Comparison of ENCODE assay signal across 9 cellular contexts in genomic region chr22:39146256-39147101, GRCh38. TPM values are rescaled to one million over a fixed set of nuclear protein-coding genes. Genes with fewer than 3 reads are reported as not detected.
DNase-seq lines count a peak whose midpoint lies in the region; ATAC-seq, FAIRE-seq and TF ChIP-seq lines count a peak whose summit lies in the region.
"Had no signal": no experiment of that assay in that cellular context is flagged by ENCODE, and none has a peak within 500 bp of the region (broad histone marks: within the 10 kb centered on the region; RNA-seq: fewer than 3 reads in every experiment).

No MANE protein-coding gene starts in this region.

- H3K4me3 ChIP-seq in A549 (peak overlapping the region; percentile 95), Karpas-422 (ENCODE audit: low read length) (peak overlapping the region; percentile 73; the same call in 1 of the 2 replicates), duodenal mucosa (ENCODE audit: low read depth in 1 of 2, low read length in 2 of 2) (peak overlapping the region; percentile 66 to 67)

- peaks cover 6% of the 10 kb centered on the region; the same call in 1 of the 2 replicates for H4K20me1 ChIP-seq in Karpas-422 (ENCODE audit: insufficient read depth, low read depth, low read length)

- H2AFZ ChIP-seq in Karpas-422 (ENCODE audit: low read length), result peak overlapping the region; percentile 88; the same call in 1 of the 2 replicates

- DNase-seq in A549 (ENCODE audit: low read depth in 1 of 2, low spot score in 1 of 2) (no peak), Karpas-422 (no peak), NCI-H524 treated with DMSO at 0.1 percent for 48 hours (lab: John Stamatoyannopoulos, UW) (no peak), NCI-H1105 (lab: John Stamatoyannopoulos, UW) (no peak), NCI-H748 treated with DMSO at 0.1 percent for 48 hours (lab: John Stamatoyannopoulos, UW) (no peak)
- DNase-seq in effector CD4-positive, alpha-beta T cell, result no peak
- DNase-seq: GF-D8 had no signal

- peak overlapping the region; percentile 80 to 88 (median 83) for H3K4me3 Mint-ChIP-seq in nephron

- TF ChIP-seq RAD21 in A549 (conservative IDR thresholded peaks at IDR 0.05 in 1 of 2, IDR thresholded peaks at IDR 0.05 in 1 of 2), result no peak

- no peak for TF ChIP-seq POLR2A in A549 (IDR thresholded peaks at IDR 0.05; ENCODE audit: low read length)

- no peak for TF ChIP-seq CTCF in A549 (IDR thresholded peaks at IDR 0.05)
- no peak for TF ChIP-seq CTCF in nephron (IDR thresholded peaks at IDR 0.05; ENCODE audit: unreplicated experiment in 3 of 3)

- H3K27ac Mint-ChIP-seq in nephron, result peak overlapping the region in 2 of 3 experiments; percentile 68 to 70

- H3K4me1 Mint-ChIP-seq in nephron, result peaks cover 6% of the 10 kb centered on the region

- no peaks in the 10 kb centered on the region for H3K36me3 Mint-ChIP-seq in nephron (ENCODE audit: low read depth)

- TF ChIP-seq EP300 in A549 (IDR thresholded peaks at IDR 0.05), result no peak

- H3K9me3 Mint-ChIP-seq in nephron, result no peaks in the 10 kb centered on the region

- H3K4me2 ChIP-seq in A549 (peak overlapping the region; percentile 99), Karpas-422 (ENCODE audit: low read depth, low read length, poor library complexity, severe bottlenecking) (peak overlapping the region; percentile 87)

- POLR2A ChIA-PET in A549 (lab: Yijun Ruan, JAX), result no interaction called here

- H3K27me3 Mint-ChIP-seq in nephron (ENCODE audit: low read depth), result peaks cover 11% of the 10 kb centered on the region

- CTCF ChIA-PET in A549 (lab: Yijun Ruan, JAX), result interaction anchor here (1.2 kb wide), 1 partner anchor 165 kb away, joined by 3 read pairs; no protein-coding TSS in a partner anchor

- FAIRE-seq in A549 (lab: Jason Lieb, UNC), result no peak

- ATAC-seq in A549, result no peak

- H3K9ac ChIP-seq in Karpas-422 (ENCODE audit: low read length) (peak overlapping the region; percentile 67), duodenal mucosa (ENCODE audit: low read depth in 1 of 2, low read length in 2 of 2) (peak overlapping the region; percentile 70 to 77)

- H3K9me2 ChIP-seq in Karpas-422 (replicated peaks; ENCODE audit: insufficient read depth, low read length), result no peaks in the 10 kb centered on the region

- H3K9me3 ChIP-seq in A549 (no peaks in the 10 kb centered on the region), Karpas-422 (ENCODE audit: low read length) (no peaks in the 10 kb centered on the region), duodenal mucosa (ENCODE audit: control insufficient read depth in 1 of 2, low read length in 2 of 2) (no peaks in the 10 kb centered on the region)

- H3K36me3 ChIP-seq in Karpas-422 (ENCODE audit: insufficient read depth, low read length), result no peaks in the 10 kb centered on the region
- H3K36me3 ChIP-seq in duodenal mucosa (ENCODE audit: control insufficient read depth in 1 of 2, insufficient read depth in 2 of 2, low read length in 2 of 2), result peaks cover 6 to 8% of the 10 kb centered on the region in 2 donors

- H3K27ac ChIP-seq in A549 (peak overlapping the region; percentile 68 to 86), Karpas-422 (ENCODE audit: low read length) (no peak overlapping the region), duodenal mucosa (ENCODE audit: low read depth, low read length) (peak overlapping the region; percentile 91)

- H3K27me3 ChIP-seq in Karpas-422 (ENCODE audit: low read length) (peaks cover 5% of the 10 kb centered on the region; the same call in 1 of the 2 replicates), duodenal mucosa (ENCODE audit: control insufficient read depth in 1 of 2, insufficient read depth in 2 of 2, low read length in 2 of 2) (no peaks in the 10 kb centered on the region)

- no peaks in the 10 kb centered on the region for H3K79me2 ChIP-seq in Karpas-422 (ENCODE audit: low read length)

- 77% methylated on average over 5 of the region's 6 CpGs for WGBS in A549 (ENCODE audit: missing lambda C conversion rate)

- H3K4me1 ChIP-seq in A549 (peaks cover 11% of the 10 kb centered on the region; the same call in 2 of the 3 replicates), Karpas-422 (ENCODE audit: low read length) (peaks cover 18% of the 10 kb centered on the region), duodenal mucosa (ENCODE audit: control insufficient read depth in 1 of 2, insufficient read depth in 2 of 2, low read length in 2 of 2) (peaks cover 43 to 55% of the 10 kb centered on the region in 2 donors)

TF ChIP-seq in A549, 52 proteins besides CTCF, POLR2A, EP300 and RAD21:
- TF ChIP-seq ZFP36 (IDR thresholded peaks at IDR 0.05; ENCODE audit: borderline replicate concordance, partially characterized antibody) (peak; percentile 28), CHD2 (IDR thresholded peaks at IDR 0.05; ENCODE audit: low read length, partially characterized antibody) (no peak), KDM1A (IDR thresholded peaks at IDR 0.05; ENCODE audit: low read depth) (peak; percentile 67; the same call in 1 of the 2 replicates)
TF ChIP-seq in A549: peak in this region for 2.

RNA-seq across cellular contexts. Expression of gene CBX7, which starts 6.0 kb away (rescaled TPM):
- polyA plus RNA-seq in A549 (2011; rRNA removed), result 0.79 and 1.3 TPM in 2 replicates
- polyA plus RNA-seq in A549 (2012; cell fraction: cytosol; rRNA removed), result 1.2 and 1.8 TPM in 2 replicates
- polyA plus RNA-seq in A549 (2012; cell fraction: nucleus; rRNA removed), result 5.3 and 5.5 TPM in 2 replicates
- 2.0 to 2.5 TPM (median 2.3 TPM) in 3 replicates for polyA plus RNA-seq in A549 (2017; fragmentation: RNase III; extraction: RNeasy Plus Mini Kit Qiagen cat#74134 plus additional on column Dnase treatment)
- 1.5 and 1.7 TPM in 2 replicates for polyA minus RNA-seq in A549 (2011; rRNA and poly(A)+ RNA removed)
- total RNA-seq in Karpas-422 (2014; rRNA removed; shearing (Covaris generic); ENCODE audit: low replicate concordance), result 1.7 and 3.5 TPM in 2 replicates

RNA-seq across cellular contexts. Expression of gene APOBEC3H, which starts 49.4 kb away (rescaled TPM):
- polyA plus RNA-seq in A549 (2011; rRNA removed) (0.43 and 0.48 TPM in 2 replicates), A549 (2017; fragmentation: RNase III; extraction: RNeasy Plus Mini Kit Qiagen cat#74134 plus additional on column Dnase treatment) (0.39 to 0.45 TPM in 2 of 3 replicates, not detected in the other)
- 0.09 and 0.14 TPM in 2 replicates for polyA plus RNA-seq in A549 (2012; cell fraction: cytosol; rRNA removed)
- polyA plus RNA-seq in A549 (2012; cell fraction: nucleus; rRNA removed), result 0.32 and 0.43 TPM in 2 replicates
- not detected in 2 replicates for polyA minus RNA-seq in A549 (2011; rRNA and poly(A)+ RNA removed)
- not detected in 2 replicates for total RNA-seq in Karpas-422 (2014; rRNA removed; shearing (Covaris generic); ENCODE audit: low replicate concordance)
